ENCODE assay signal across 33 cellular contexts in the genomic region with DNA sequence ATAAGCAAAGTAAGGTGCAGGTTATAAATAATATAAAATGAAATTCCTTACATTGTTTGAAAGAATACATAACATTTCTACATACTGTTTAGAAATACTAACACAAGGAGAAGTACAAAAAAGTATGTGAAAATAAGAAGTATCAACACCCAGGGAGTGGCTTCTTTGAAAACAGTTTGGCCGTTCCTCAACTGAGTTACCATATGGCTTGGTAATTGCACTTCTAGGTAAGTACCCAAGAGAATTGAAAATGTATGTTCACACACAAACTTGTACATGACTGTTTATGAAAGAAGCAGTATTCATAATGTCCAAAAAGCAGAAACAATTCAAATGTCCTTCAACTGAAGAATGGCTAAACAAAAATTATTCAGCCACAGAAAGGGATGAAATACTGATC. TPM values are rescaled to one million over a fixed set of nuclear protein-coding genes. Genes with fewer than 3 reads are reported as not detected.
"Had no signal": no experiment of that assay in that cellular context is flagged by ENCODE, and none has a peak within 500 bp of the region (broad histone marks: within the 10 kb centered on the region; RNA-seq: fewer than 3 reads in every experiment).

No MANE protein-coding gene starts in this region.

- ATAC-seq: activated CD4-positive, CD25-positive, alpha-beta regulatory T cell treated with anti-CD3 and anti-CD28 coated beads, Interleukin-2, amount 50 U/mL, for 24 hours; activated CD8-positive, alpha-beta T cell treated with anti-CD3 and anti-CD28 coated beads for 36 hours; activated T-cell treated with anti-CD3 and anti-CD28 coated beads, Interleukin-2, amount 50 U/mL, for 4 hours; activated T-helper 17 cell treated with anti-CD3 and anti-CD28 coated beads, Interleukin-2, amount 50 U/mL, for 72 hours; effector memory CD8-positive, alpha-beta T cell; foreskin keratinocyte; gastrocnemius medialis; heart left ventricle had no signal

- H3K27ac ChIP-seq: brain microvascular endothelial cell, esophagus muscularis mucosa, foreskin keratinocyte, gastrocnemius medialis, heart left ventricle, WERI-Rb-1 had no signal

- H3K4me3 ChIP-seq: esophagus muscularis mucosa, gastrocnemius medialis, heart left ventricle had no signal

- DNase-seq: activated B cell treated with CpG ODN at 0.5 μM for 24 hours; activated CD4-positive, alpha-beta T cell treated with anti-CD3 and anti-CD28 coated beads for 48 hours; activated CD4-positive, alpha-beta T cell treated with anti-CD3 and anti-CD28 coated beads, Interleukin-2, amount 50 U/mL, for 1 hour; activated CD4-positive, alpha-beta T cell treated with anti-CD3 and anti-CD28 coated beads, Interleukin-2, amount 50 U/mL, for 48 hours; activated CD8-positive, alpha-beta memory T cell treated with anti-CD3 and anti-CD28 coated beads for 24 hours; activated CD8-positive, alpha-beta T cell treated with anti-CD3 and anti-CD28 coated beads for 36 hours; activated effector memory CD4-positive, alpha-beta T cell treated with Interleukin-2 at 50 U/mL for 16 hours; activated gamma-delta T cell treated with Interleukin-2 at 50 U/mL for 16 hours; activated naive CD4-positive, alpha-beta T cell treated with anti-CD3 and anti-CD28 coated beads, Interleukin-2, amount 50 U/mL, for 16 hours; activated naive CD4-positive, alpha-beta T cell treated with Interleukin-2 at 50 U/mL for 16 hours; activated T-cell treated with anti-CD3 and anti-CD28 coated beads, Interleukin-2, amount 50 U/mL, for 4 hours; amniotic stem cell; anterior cingulate cortex; brain microvascular endothelial cell; cortex of kidney; dermis blood vessel endothelial cell; effector CD4-positive, alpha-beta T cell; effector memory CD8-positive, alpha-beta T cell; erythroblast; foreskin keratinocyte; gastrocnemius medialis; glutamatergic neuron; heart left ventricle; T1000; WERI-Rb-1 had no signal

- H3K4me1 ChIP-seq: esophagus muscularis mucosa, foreskin keratinocyte, gastrocnemius medialis, heart left ventricle had no signal

- H3K9me3 ChIP-seq: esophagus muscularis mucosa, gastrocnemius medialis had no signal

- FAIRE-seq: astrocyte, bronchial epithelial cell, colon had no signal

RNA-seq across cellular contexts. Expression of a gene that starts 30.7 kb away (rescaled TPM):
- total RNA-seq: activated B cell treated with CpG ODN at 0.5 μM for 24 hours; activated CD8-positive, alpha-beta T cell treated with anti-CD3 and anti-CD28 coated beads for 36 hours; activated T-cell treated with anti-CD3 and anti-CD28 coated beads, Interleukin-2, amount 50 U/mL, for 4 hours; activated T-helper 17 cell treated with anti-CD3 and anti-CD28 coated beads, Interleukin-2, amount 50 U/mL, for 72 hours; bronchial epithelial cell; cardiac septum; chondrocyte; dermis blood vessel endothelial cell; foreskin keratinocyte; gastrocnemius medialis; heart left ventricle had no signal
- polyA plus RNA-seq: foreskin keratinocyte, heart left ventricle had no signal
